Comparison of ENCODE assay signal across 1 cellular context in the genomic region with DNA sequence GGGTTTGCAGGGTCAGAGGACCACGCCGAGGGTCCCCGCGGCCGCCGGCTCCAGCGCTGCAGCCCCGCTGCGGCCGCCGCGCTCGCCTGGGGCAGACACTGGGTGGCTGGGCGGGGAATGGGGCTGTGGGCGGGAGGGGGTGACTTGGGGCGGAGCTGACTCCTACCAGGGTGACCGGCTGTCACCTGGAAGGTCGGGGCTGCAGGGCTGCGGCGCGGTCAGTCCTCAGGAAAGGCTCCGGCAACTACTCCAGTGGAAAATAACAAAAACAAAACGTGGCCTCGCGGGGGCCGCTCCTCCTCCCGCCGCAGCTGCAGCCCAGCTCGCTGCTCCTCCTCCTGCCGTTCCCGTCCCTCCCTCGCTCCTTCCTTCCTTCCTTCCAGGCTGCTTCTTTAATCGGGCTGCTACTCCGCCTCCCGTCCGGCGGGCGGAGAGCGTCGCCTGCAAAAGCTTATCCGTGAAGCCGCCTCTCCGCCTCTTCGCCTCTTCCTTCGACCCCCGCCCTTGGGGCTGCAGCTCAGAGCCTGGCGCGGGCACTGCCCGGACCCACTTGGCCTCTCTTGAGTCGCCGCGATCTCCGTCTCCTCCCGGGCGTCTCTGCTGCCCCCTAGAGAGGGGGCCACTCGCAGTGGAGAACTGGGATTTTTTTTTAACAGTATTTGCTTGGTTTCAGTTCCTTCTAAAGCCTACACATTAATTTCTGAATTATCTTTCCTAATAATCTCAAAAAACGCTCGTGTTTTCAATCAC.
TF ChIP-seq lines count a peak whose summit lies in the region.

A gene with protein sequence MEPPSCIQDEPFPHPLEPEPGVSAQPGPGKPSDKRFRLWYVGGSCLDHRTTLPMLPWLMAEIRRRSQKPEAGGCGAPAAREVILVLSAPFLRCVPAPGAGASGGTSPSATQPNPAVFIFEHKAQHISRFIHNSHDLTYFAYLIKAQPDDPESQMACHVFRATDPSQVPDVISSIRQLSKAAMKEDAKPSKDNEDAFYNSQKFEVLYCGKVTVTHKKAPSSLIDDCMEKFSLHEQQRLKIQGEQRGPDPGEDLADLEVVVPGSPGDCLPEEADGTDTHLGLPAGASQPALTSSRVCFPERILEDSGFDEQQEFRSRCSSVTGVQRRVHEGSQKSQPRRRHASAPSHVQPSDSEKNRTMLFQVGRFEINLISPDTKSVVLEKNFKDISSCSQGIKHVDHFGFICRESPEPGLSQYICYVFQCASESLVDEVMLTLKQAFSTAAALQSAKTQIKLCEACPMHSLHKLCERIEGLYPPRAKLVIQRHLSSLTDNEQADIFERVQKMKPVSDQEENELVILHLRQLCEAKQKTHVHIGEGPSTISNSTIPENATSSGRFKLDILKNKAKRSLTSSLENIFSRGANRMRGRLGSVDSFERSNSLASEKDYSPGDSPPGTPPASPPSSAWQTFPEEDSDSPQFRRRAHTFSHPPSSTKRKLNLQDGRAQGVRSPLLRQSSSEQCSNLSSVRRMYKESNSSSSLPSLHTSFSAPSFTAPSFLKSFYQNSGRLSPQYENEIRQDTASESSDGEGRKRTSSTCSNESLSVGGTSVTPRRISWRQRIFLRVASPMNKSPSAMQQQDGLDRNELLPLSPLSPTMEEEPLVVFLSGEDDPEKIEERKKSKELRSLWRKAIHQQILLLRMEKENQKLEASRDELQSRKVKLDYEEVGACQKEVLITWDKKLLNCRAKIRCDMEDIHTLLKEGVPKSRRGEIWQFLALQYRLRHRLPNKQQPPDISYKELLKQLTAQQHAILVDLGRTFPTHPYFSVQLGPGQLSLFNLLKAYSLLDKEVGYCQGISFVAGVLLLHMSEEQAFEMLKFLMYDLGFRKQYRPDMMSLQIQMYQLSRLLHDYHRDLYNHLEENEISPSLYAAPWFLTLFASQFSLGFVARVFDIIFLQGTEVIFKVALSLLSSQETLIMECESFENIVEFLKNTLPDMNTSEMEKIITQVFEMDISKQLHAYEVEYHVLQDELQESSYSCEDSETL (N-terminal part only) (minus strand): TSS at position 100 of the 750 bp plus-strand sequence. CDS start 402 bp downstream, outside the sequence.

TF ChIP-seq in GM12878, 131 proteins besides CTCF, POLR2A, EP300 and RAD21 (continued from another document):
- TF ChIP-seq SIX5 (IDR thresholded peaks at IDR 0.05; ENCODE audit: low read depth, low read length, severe bottlenecking): no peak
- TF ChIP-seq, protein P1, sequence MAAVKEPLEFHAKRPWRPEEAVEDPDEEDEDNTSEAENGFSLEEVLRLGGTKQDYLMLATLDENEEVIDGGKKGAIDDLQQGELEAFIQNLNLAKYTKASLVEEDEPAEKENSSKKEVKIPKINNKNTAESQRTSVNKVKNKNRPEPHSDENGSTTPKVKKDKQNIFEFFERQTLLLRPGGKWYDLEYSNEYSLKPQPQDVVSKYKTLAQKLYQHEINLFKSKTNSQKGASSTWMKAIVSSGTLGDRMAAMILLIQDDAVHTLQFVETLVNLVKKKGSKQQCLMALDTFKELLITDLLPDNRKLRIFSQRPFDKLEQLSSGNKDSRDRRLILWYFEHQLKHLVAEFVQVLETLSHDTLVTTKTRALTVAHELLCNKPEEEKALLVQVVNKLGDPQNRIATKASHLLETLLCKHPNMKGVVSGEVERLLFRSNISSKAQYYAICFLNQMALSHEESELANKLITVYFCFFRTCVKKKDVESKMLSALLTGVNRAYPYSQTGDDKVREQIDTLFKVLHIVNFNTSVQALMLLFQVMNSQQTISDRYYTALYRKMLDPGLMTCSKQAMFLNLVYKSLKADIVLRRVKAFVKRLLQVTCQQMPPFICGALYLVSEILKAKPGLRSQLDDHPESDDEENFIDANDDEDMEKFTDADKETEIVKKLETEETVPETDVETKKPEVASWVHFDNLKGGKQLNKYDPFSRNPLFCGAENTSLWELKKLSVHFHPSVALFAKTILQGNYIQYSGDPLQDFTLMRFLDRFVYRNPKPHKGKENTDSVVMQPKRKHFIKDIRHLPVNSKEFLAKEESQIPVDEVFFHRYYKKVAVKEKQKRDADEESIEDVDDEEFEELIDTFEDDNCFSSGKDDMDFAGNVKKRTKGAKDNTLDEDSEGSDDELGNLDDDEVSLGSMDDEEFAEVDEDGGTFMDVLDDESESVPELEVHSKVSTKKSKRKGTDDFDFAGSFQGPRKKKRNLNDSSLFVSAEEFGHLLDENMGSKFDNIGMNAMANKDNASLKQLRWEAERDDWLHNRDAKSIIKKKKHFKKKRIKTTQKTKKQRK (IDR thresholded peaks at IDR 0.05; ENCODE audit: low read depth, low read length): no peak
- TF ChIP-seq SMAD1 (IDR thresholded peaks at IDR 0.05; ENCODE audit: low read depth, partially characterized antibody): no peak
- TF ChIP-seq CHD4 (IDR thresholded peaks at IDR 0.05): peak; percentile 49; the same call in 1 of the 2 replicates
- peak; percentile 97 for TF ChIP-seq ZNF384 (IDR thresholded peaks at IDR 0.05; ENCODE audit: borderline replicate concordance, low read depth, low read length)
- TF ChIP-seq, protein P2, sequence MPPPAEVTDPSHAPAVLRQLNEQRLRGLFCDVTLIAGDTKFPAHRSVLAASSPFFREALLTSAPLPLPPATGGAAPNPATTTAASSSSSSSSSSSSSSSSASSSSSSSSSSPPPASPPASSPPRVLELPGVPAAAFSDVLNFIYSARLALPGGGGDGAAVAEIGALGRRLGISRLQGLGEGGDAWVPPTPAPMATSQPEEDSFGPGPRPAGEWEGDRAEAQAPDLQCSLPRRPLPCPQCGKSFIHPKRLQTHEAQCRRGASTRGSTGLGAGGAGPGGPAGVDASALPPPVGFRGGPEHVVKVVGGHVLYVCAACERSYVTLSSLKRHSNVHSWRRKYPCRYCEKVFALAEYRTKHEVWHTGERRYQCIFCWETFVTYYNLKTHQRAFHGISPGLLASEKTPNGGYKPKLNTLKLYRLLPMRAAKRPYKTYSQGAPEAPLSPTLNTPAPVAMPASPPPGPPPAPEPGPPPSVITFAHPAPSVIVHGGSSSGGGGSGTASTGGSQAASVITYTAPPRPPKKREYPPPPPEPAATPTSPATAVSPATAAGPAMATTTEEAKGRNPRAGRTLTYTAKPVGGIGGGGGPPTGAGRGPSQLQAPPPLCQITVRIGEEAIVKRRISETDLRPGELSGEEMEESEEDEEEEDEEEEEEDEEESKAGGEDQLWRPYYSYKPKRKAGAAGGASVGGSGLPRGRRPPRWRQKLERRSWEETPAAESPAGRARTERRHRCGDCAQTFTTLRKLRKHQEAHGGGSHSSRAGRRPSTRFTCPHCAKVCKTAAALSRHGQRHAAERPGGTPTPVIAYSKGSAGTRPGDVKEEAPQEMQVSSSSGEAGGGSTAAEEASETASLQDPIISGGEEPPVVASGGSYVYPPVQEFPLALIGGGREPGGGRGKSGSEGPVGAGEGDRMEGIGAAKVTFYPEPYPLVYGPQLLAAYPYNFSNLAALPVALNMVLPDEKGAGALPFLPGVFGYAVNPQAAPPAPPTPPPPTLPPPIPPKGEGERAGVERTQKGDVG (CRISPR knock-in tag; IDR thresholded peaks at IDR 0.05): no peak
- no peak for TF ChIP-seq ESRRA (IDR thresholded peaks at IDR 0.05; ENCODE audit: low read length)
- peak; percentile 69 for TF ChIP-seq NFIC (IDR thresholded peaks at IDR 0.05; ENCODE audit: low read depth, low read length)
- peak; percentile 77; the same call in 1 of the 2 replicates for TF ChIP-seq CBX5 (IDR thresholded peaks at IDR 0.05; ENCODE audit: low read depth)
- peak; percentile 42; the same call in 1 of the 2 replicates for TF ChIP-seq PML (IDR thresholded peaks at IDR 0.05; ENCODE audit: low read length)
- peak; percentile 90 for TF ChIP-seq DPF2 (IDR thresholded peaks at IDR 0.05)
- TF ChIP-seq YBX1 (IDR thresholded peaks at IDR 0.05): no peak
- TF ChIP-seq, protein P3, sequence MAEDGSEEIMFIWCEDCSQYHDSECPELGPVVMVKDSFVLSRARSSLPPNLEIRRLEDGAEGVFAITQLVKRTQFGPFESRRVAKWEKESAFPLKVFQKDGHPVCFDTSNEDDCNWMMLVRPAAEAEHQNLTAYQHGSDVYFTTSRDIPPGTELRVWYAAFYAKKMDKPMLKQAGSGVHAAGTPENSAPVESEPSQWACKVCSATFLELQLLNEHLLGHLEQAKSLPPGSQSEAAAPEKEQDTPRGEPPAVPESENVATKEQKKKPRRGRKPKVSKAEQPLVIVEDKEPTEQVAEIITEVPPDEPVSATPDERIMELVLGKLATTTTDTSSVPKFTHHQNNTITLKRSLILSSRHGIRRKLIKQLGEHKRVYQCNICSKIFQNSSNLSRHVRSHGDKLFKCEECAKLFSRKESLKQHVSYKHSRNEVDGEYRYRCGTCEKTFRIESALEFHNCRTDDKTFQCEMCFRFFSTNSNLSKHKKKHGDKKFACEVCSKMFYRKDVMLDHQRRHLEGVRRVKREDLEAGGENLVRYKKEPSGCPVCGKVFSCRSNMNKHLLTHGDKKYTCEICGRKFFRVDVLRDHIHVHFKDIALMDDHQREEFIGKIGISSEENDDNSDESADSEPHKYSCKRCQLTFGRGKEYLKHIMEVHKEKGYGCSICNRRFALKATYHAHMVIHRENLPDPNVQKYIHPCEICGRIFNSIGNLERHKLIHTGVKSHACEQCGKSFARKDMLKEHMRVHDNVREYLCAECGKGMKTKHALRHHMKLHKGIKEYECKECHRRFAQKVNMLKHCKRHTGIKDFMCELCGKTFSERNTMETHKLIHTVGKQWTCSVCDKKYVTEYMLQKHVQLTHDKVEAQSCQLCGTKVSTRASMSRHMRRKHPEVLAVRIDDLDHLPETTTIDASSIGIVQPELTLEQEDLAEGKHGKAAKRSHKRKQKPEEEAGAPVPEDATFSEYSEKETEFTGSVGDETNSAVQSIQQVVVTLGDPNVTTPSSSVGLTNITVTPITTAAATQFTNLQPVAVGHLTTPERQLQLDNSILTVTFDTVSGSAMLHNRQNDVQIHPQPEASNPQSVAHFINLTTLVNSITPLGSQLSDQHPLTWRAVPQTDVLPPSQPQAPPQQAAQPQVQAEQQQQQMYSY (CRISPR knock-in tag; IDR thresholded peaks at IDR 0.05): no peak
- peak; percentile 32; the same call in 1 of the 2 replicates for TF ChIP-seq ZNF24 (IDR thresholded peaks at IDR 0.05)
- TF ChIP-seq PAX5 (IDR thresholded peaks at IDR 0.05; ENCODE audit: borderline replicate concordance, low read depth, low read length): peak; percentile 47; the same call in 1 of the 2 replicates
- TF ChIP-seq ETV6 (conservative IDR thresholded peaks at IDR 0.05 in 1 of 2, IDR thresholded peaks at IDR 0.05 in 1 of 2; ENCODE audit: borderline replicate concordance in 1 of 2, low read depth in 1 of 2): peak in 1 of 2 experiments; percentile 76; a peak in 1 of 4 replicates
- no peak; the same call in 1 of the 2 replicates for TF ChIP-seq LARP7 (IDR thresholded peaks at IDR 0.05)
- TF ChIP-seq IKZF2 (IDR thresholded peaks at IDR 0.05): peak; percentile 94 to 95
- TF ChIP-seq, protein P4, sequence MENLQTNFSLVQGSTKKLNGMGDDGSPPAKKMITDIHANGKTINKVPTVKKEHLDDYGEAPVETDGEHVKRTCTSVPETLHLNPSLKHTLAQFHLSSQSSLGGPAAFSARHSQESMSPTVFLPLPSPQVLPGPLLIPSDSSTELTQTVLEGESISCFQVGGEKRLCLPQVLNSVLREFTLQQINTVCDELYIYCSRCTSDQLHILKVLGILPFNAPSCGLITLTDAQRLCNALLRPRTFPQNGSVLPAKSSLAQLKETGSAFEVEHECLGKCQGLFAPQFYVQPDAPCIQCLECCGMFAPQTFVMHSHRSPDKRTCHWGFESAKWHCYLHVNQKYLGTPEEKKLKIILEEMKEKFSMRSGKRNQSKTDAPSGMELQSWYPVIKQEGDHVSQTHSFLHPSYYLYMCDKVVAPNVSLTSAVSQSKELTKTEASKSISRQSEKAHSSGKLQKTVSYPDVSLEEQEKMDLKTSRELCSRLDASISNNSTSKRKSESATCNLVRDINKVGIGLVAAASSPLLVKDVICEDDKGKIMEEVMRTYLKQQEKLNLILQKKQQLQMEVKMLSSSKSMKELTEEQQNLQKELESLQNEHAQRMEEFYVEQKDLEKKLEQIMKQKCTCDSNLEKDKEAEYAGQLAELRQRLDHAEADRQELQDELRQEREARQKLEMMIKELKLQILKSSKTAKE (IDR thresholded peaks at IDR 0.05; ENCODE audit: low read depth, poor library complexity, severe bottlenecking): peak; percentile 65
- TF ChIP-seq SIN3A (IDR thresholded peaks at IDR 0.05; ENCODE audit: low read depth, low read length): no peak
- no peak for TF ChIP-seq SREBF1 (IDR thresholded peaks at IDR 0.05; ENCODE audit: low read length)
- TF ChIP-seq, protein P5, sequence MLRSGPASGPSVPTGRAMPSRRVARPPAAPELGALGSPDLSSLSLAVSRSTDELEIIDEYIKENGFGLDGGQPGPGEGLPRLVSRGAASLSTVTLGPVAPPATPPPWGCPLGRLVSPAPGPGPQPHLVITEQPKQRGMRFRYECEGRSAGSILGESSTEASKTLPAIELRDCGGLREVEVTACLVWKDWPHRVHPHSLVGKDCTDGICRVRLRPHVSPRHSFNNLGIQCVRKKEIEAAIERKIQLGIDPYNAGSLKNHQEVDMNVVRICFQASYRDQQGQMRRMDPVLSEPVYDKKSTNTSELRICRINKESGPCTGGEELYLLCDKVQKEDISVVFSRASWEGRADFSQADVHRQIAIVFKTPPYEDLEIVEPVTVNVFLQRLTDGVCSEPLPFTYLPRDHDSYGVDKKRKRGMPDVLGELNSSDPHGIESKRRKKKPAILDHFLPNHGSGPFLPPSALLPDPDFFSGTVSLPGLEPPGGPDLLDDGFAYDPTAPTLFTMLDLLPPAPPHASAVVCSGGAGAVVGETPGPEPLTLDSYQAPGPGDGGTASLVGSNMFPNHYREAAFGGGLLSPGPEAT (IDR thresholded peaks at IDR 0.05; ENCODE audit: low read depth): peak; percentile 90
- TF ChIP-seq CHD2 (IDR thresholded peaks at IDR 0.05; ENCODE audit: borderline replicate concordance, low read depth, low read length): 0 out of 2 replicates have a peak, but pooled peaks have one; percentile 32
- TF ChIP-seq EED (IDR thresholded peaks at IDR 0.05; ENCODE audit: low read depth): peak; percentile 85
- TF ChIP-seq BACH1 (IDR thresholded peaks at IDR 0.05; ENCODE audit: borderline replicate concordance): peak; percentile 70
- TF ChIP-seq, protein P6, sequence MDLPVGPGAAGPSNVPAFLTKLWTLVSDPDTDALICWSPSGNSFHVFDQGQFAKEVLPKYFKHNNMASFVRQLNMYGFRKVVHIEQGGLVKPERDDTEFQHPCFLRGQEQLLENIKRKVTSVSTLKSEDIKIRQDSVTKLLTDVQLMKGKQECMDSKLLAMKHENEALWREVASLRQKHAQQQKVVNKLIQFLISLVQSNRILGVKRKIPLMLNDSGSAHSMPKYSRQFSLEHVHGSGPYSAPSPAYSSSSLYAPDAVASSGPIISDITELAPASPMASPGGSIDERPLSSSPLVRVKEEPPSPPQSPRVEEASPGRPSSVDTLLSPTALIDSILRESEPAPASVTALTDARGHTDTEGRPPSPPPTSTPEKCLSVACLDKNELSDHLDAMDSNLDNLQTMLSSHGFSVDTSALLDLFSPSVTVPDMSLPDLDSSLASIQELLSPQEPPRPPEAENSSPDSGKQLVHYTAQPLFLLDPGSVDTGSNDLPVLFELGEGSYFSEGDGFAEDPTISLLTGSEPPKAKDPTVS (IDR thresholded peaks at IDR 0.05; ENCODE audit: low read depth, low read length): 0 out of 2 replicates have a peak, but pooled peaks have one; percentile 14
- TF ChIP-seq BMI1 (IDR thresholded peaks at IDR 0.05; ENCODE audit: borderline replicate concordance): peak; percentile 60; the same call in 1 of the 2 replicates
- TF ChIP-seq NR2C2 (IDR thresholded peaks at IDR 0.05; ENCODE audit: borderline replicate concordance, control insufficient read depth, insufficient read length, low read depth): no peak
- TF ChIP-seq KAT2A (conservative IDR thresholded peaks at IDR 0.05; ENCODE audit: control insufficient read depth, low read depth, low read length): no peak
- TF ChIP-seq ZNF207 (IDR thresholded peaks at IDR 0.05; ENCODE audit: borderline replicate concordance): peak; percentile 77; the same call in 1 of the 2 replicates
